1 cellular context compared by ENCODE assay signal in genomic region chr20:21100590-21101452, GRCh38.
TF ChIP-seq lines count a peak whose summit lies in the region.

No MANE protein-coding gene starts in this region.

TF ChIP-seq in GM23338, 12 proteins besides CTCF, POLR2A, EP300 and RAD21:
- TF ChIP-seq NANOG (IDR thresholded peaks at IDR 0.05; ENCODE audit: borderline replicate concordance): peak; percentile 58
- no peak for TF ChIP-seq EZH2phosphoT487 (IDR thresholded peaks at IDR 0.05; ENCODE audit: unreplicated experiment)
- TF ChIP-seq EZH2 (IDR thresholded peaks at IDR 0.05; ENCODE audit: low read depth, unreplicated experiment): peak; percentile 36
- TF ChIP-seq, protein P1, sequence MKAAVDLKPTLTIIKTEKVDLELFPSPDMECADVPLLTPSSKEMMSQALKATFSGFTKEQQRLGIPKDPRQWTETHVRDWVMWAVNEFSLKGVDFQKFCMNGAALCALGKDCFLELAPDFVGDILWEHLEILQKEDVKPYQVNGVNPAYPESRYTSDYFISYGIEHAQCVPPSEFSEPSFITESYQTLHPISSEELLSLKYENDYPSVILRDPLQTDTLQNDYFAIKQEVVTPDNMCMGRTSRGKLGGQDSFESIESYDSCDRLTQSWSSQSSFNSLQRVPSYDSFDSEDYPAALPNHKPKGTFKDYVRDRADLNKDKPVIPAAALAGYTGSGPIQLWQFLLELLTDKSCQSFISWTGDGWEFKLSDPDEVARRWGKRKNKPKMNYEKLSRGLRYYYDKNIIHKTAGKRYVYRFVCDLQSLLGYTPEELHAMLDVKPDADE (IDR thresholded peaks at IDR 0.05): no peak
- peak; percentile 48; the same call in 1 of the 2 replicates for TF ChIP-seq CREB1 (CRISPR knock-in tag; IDR thresholded peaks at IDR 0.05; ENCODE audit: low read depth)
- TF ChIP-seq ZNF462 (CRISPR knock-in tag; IDR thresholded peaks at IDR 0.05): no peak
